Comparison of ENCODE assay signal across 9 cellular contexts in genomic region chr7:2710901-2711551, GRCh38. TPM values are rescaled to one million over a fixed set of nuclear protein-coding genes. Genes with fewer than 3 reads are reported as not detected.
DNase-seq lines count a peak whose midpoint lies in the region; ATAC-seq, FAIRE-seq and TF ChIP-seq lines count a peak whose summit lies in the region.
"Had no signal": no experiment of that assay in that cellular context is flagged by ENCODE, and none has a peak within 500 bp of the region (broad histone marks: within the 10 kb centered on the region; RNA-seq: fewer than 3 reads in every experiment).

No MANE protein-coding gene starts in this region.

- H3K4me2 ChIP-seq in mesenchymal stem cell (ENCODE audit: low read length, poor library complexity, severe bottlenecking): no peak overlapping the region

- DNase-seq in GM12891 (ENCODE audit: insufficient read length, low spot score) (no peak), RPMI8226 (peak; percentile 71), mesenchymal stem cell (no peak), iPS-NIHi7 (ENCODE audit: extremely low spot score) (no peak), epidermal melanocyte (ENCODE audit: insufficient read length, low spot score) (no peak), uterus (no peak), frontal cortex (ENCODE audit: low spot score in 2 of 2) (no peak)
- DNase-seq: NCI-H524 had no signal

- 59% methylated on average over 4 of the region's 4 CpGs for WGBS in mesenchymal stem cell

- H3K9ac ChIP-seq in mesenchymal stem cell (ENCODE audit: low read length): no peak overlapping the region

- H3K4me1 ChIP-seq in mesenchymal stem cell (ENCODE audit: control insufficient read depth, insufficient read depth, low read depth, low read length): peaks cover 17% of the 10 kb centered on the region
- H3K4me1 ChIP-seq in uterus: no peaks in the 10 kb centered on the region

- H3K4me3 ChIP-seq in mesenchymal stem cell (ENCODE audit: insufficient read depth in 1 of 2, low read depth in 1 of 2, low read length in 2 of 2): no peak overlapping the region
- no peak overlapping the region for H3K4me3 ChIP-seq in uterus

- H3K79me1 ChIP-seq in mesenchymal stem cell (replicated peaks; ENCODE audit: low read length, poor library complexity, severe bottlenecking): peaks cover 12% of the 10 kb centered on the region

- H3K27ac ChIP-seq in mesenchymal stem cell (ENCODE audit: low read length, poor library complexity, severe bottlenecking) (no peak overlapping the region), uterus (no peak overlapping the region)

- no peak overlapping the region for H2AFZ ChIP-seq in mesenchymal stem cell (ENCODE audit: low read depth, low read length)

- no peak for TF ChIP-seq CTCF in uterus (IDR thresholded peaks at IDR 0.05)

- no peak overlapping the region for H3K4ac ChIP-seq in mesenchymal stem cell (ENCODE audit: low read depth in 1 of 2, low read length in 2 of 2)

- no peak for TF ChIP-seq POLR2A in GM12891 (IDR thresholded peaks at IDR 0.05; ENCODE audit: low read depth, low read length)
- TF ChIP-seq POLR2A in uterus (IDR thresholded peaks at IDR 0.05): no peak

- H3K14ac ChIP-seq in mesenchymal stem cell (ENCODE audit: low read length in 2 of 2): peak overlapping the region in 1 of 2 experiments; percentile 36

- no peak overlapping the region for H2BK15ac ChIP-seq in mesenchymal stem cell (ENCODE audit: low read depth, poor library complexity, severe bottlenecking)

- H2AK5ac ChIP-seq in mesenchymal stem cell (ENCODE audit: low read length, severe bottlenecking): no peak overlapping the region

- H4K91ac ChIP-seq in mesenchymal stem cell (ENCODE audit: low read length): peak overlapping the region; percentile 30

- H3K36me3 ChIP-seq in mesenchymal stem cell (ENCODE audit: control insufficient read depth in 1 of 2, insufficient read depth in 2 of 2, low read depth in 1 of 2, low read length in 2 of 2) (peaks cover 23 to 52% of the 10 kb centered on the region in 2 experiments), uterus (no peaks in the 10 kb centered on the region)

- H3K18ac ChIP-seq in mesenchymal stem cell (ENCODE audit: low read depth in 1 of 2, low read length in 2 of 2): no peak overlapping the region

- no peak overlapping the region for H2BK5ac ChIP-seq in mesenchymal stem cell (ENCODE audit: low read depth, low read length, poor library complexity, severe bottlenecking)

- no peak overlapping the region for H4K8ac ChIP-seq in mesenchymal stem cell (ENCODE audit: low read length)

- H3K9me3 ChIP-seq in mesenchymal stem cell (ENCODE audit: control insufficient read depth, low read length) (no peaks in the 10 kb centered on the region), uterus (no peaks in the 10 kb centered on the region)

- no peak overlapping the region for H2BK120ac ChIP-seq in mesenchymal stem cell (ENCODE audit: low read depth, low read length)

- intact Hi-C loops in uterus (cut with DNase I; ENCODE audit: low total_unique reads): no loop called here

- H3K27me3 ChIP-seq in mesenchymal stem cell (ENCODE audit: control insufficient read depth in 1 of 2, insufficient read depth in 1 of 2, low read length in 2 of 2) (no peaks in the 10 kb centered on the region), uterus (no peaks in the 10 kb centered on the region)

- ATAC-seq in GM21619 (IDR thresholded peaks at IDR 0.05; ENCODE audit: unreplicated experiment): peak; percentile 43

- no peak overlapping the region for H3K23ac ChIP-seq in mesenchymal stem cell (ENCODE audit: low read length in 2 of 2)

- no peak overlapping the region for H2BK12ac ChIP-seq in mesenchymal stem cell (ENCODE audit: low read length in 2 of 2)

- FAIRE-seq in GM12891 (lab: Jason Lieb, UNC): peak; percentile 94
- no peak for FAIRE-seq in frontal cortex (lab: Jason Lieb, UNC)

TF ChIP-seq in GM12891, 5 proteins besides CTCF, POLR2A, EP300 and RAD21:
- TF ChIP-seq PAX5 (IDR thresholded peaks at IDR 0.05; ENCODE audit: insufficient read depth, low read length, severe bottlenecking) (no peak), SPI1 (IDR thresholded peaks at IDR 0.05; ENCODE audit: low read depth, low read length) (no peak)
TF ChIP-seq in GM12891: peak in this region for 0.

RNA-seq across cellular contexts. Expression of gene AMZ1, which starts 23.0 kb away (rescaled TPM):
- polyA plus RNA-seq in GM12891 (2012; ENCODE audit: low read depth, missing spikeins): 1.0 TPM
- polyA plus RNA-seq in mesenchymal stem cell (2013, experiment 1 of 2): 0.06 TPM
- polyA plus RNA-seq in mesenchymal stem cell (2013, experiment 2 of 2): 0.07 TPM
- 1 to 10 TPM in 2 of 4 donors, under 1 TPM in 1, not detected in 1; 0.35 to 4.6 (median 4.4) TPM for total RNA-seq in uterus
- total RNA-seq in frontal cortex: 1.6 TPM
